2 cellular contexts compared by ENCODE assay signal in genomic region chr3:158735296-158736033, GRCh38.
TF ChIP-seq lines count a peak whose summit lies in the region.

No MANE protein-coding gene starts in this region.

TF ChIP-seq in GM12878, 131 proteins besides CTCF, POLR2A, EP300 and RAD21:
- no peak for TF ChIP-seq EGR1 (IDR thresholded peaks at IDR 0.05; ENCODE audit: borderline replicate concordance in 1 of 2, low read depth in 2 of 2, low read length in 2 of 2)
- TF ChIP-seq, protein P1, sequence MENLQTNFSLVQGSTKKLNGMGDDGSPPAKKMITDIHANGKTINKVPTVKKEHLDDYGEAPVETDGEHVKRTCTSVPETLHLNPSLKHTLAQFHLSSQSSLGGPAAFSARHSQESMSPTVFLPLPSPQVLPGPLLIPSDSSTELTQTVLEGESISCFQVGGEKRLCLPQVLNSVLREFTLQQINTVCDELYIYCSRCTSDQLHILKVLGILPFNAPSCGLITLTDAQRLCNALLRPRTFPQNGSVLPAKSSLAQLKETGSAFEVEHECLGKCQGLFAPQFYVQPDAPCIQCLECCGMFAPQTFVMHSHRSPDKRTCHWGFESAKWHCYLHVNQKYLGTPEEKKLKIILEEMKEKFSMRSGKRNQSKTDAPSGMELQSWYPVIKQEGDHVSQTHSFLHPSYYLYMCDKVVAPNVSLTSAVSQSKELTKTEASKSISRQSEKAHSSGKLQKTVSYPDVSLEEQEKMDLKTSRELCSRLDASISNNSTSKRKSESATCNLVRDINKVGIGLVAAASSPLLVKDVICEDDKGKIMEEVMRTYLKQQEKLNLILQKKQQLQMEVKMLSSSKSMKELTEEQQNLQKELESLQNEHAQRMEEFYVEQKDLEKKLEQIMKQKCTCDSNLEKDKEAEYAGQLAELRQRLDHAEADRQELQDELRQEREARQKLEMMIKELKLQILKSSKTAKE (IDR thresholded peaks at IDR 0.05; ENCODE audit: low read depth, poor library complexity, severe bottlenecking) = no peak
- peak; percentile 31; the same call in 1 of the 2 replicates for TF ChIP-seq YY1 (IDR thresholded peaks at IDR 0.05; ENCODE audit: low read depth, low read length)
- no peak for TF ChIP-seq SRF (IDR thresholded peaks at IDR 0.05; ENCODE audit: low read depth in 2 of 2, low read length in 2 of 2)
- TF ChIP-seq SIX5 (IDR thresholded peaks at IDR 0.05; ENCODE audit: low read depth, low read length, severe bottlenecking) = peak; percentile 37
- TF ChIP-seq, protein P2, sequence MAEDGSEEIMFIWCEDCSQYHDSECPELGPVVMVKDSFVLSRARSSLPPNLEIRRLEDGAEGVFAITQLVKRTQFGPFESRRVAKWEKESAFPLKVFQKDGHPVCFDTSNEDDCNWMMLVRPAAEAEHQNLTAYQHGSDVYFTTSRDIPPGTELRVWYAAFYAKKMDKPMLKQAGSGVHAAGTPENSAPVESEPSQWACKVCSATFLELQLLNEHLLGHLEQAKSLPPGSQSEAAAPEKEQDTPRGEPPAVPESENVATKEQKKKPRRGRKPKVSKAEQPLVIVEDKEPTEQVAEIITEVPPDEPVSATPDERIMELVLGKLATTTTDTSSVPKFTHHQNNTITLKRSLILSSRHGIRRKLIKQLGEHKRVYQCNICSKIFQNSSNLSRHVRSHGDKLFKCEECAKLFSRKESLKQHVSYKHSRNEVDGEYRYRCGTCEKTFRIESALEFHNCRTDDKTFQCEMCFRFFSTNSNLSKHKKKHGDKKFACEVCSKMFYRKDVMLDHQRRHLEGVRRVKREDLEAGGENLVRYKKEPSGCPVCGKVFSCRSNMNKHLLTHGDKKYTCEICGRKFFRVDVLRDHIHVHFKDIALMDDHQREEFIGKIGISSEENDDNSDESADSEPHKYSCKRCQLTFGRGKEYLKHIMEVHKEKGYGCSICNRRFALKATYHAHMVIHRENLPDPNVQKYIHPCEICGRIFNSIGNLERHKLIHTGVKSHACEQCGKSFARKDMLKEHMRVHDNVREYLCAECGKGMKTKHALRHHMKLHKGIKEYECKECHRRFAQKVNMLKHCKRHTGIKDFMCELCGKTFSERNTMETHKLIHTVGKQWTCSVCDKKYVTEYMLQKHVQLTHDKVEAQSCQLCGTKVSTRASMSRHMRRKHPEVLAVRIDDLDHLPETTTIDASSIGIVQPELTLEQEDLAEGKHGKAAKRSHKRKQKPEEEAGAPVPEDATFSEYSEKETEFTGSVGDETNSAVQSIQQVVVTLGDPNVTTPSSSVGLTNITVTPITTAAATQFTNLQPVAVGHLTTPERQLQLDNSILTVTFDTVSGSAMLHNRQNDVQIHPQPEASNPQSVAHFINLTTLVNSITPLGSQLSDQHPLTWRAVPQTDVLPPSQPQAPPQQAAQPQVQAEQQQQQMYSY (CRISPR knock-in tag; IDR thresholded peaks at IDR 0.05) = no peak
- TF ChIP-seq FOXK2 (IDR thresholded peaks at IDR 0.05) = no peak
- TF ChIP-seq NKRF (conservative IDR thresholded peaks at IDR 0.05) = no peak
- no peak for TF ChIP-seq JUNB (IDR thresholded peaks at IDR 0.05)
- no peak for TF ChIP-seq TCF7 (IDR thresholded peaks at IDR 0.05; ENCODE audit: borderline replicate concordance)
- no peak for TF ChIP-seq NR2C2 (IDR thresholded peaks at IDR 0.05; ENCODE audit: borderline replicate concordance, control insufficient read depth, insufficient read length, low read depth)
- TF ChIP-seq, protein P3, sequence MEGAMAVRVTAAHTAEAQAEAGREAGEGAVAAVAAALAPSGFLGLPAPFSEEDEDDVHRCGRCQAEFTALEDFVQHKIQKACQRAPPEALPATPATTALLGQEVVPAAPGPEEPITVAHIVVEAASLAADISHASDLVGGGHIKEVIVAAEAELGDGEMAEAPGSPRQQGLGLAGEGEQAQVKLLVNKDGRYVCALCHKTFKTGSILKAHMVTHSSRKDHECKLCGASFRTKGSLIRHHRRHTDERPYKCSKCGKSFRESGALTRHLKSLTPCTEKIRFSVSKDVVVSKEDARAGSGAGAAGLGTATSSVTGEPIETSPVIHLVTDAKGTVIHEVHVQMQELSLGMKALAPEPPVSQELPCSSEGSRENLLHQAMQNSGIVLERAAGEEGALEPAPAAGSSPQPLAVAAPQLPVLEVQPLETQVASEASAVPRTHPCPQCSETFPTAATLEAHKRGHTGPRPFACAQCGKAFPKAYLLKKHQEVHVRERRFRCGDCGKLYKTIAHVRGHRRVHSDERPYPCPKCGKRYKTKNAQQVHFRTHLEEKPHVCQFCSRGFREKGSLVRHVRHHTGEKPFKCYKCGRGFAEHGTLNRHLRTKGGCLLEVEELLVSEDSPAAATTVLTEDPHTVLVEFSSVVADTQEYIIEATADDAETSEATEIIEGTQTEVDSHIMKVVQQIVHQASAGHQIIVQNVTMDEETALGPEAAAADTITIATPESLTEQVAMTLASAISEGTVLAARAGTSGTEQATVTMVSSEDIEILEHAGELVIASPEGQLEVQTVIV (IDR thresholded peaks at IDR 0.05; ENCODE audit: borderline replicate concordance, partially characterized antibody) = no peak

TF ChIP-seq in K562, 482 proteins besides CTCF, POLR2A, EP300 and RAD21:
- TF ChIP-seq RBBP5 (IDR thresholded peaks at IDR 0.05; ENCODE audit: borderline replicate concordance, insufficient read depth, low read length, poor library complexity, severe bottlenecking) (no peak), ZNF143 (CRISPR knock-in tag; IDR thresholded peaks at IDR 0.05) (peak; percentile 67), MECOM (CRISPR knock-in tag; IDR thresholded peaks at IDR 0.05) (no peak), ZNF586 (CRISPR knock-in tag; conservative IDR thresholded peaks at IDR 0.05) (no peak), MLX (CRISPR knock-in tag; conservative IDR thresholded peaks at IDR 0.05) (no peak), NFIC (IDR thresholded peaks at IDR 0.05) (peak; percentile 20; the same call in 1 of the 2 replicates), YY1 (IDR thresholded peaks at IDR 0.05; ENCODE audit: borderline replicate concordance in 1 of 3, control insufficient read depth in 1 of 3, extremely low read depth in 1 of 3, insufficient read depth in 3 of 3, insufficient read length in 1 of 3, insufficient replicate concordance in 2 of 3, low read depth in 1 of 3, low read length in 2 of 3) (peak in 1 of 3 experiments; percentile 32), KDM1A (IDR thresholded peaks at IDR 0.05) (no peak), ZNF696 (CRISPR knock-in tag; conservative IDR thresholded peaks at IDR 0.05) (no peak), HCFC1 (IDR thresholded peaks at IDR 0.05; ENCODE audit: low read depth, low read length) (peak; percentile 56), CGGBP1 (CRISPR knock-in tag; IDR thresholded peaks at IDR 0.05) (no peak), MCM7 (IDR thresholded peaks at IDR 0.05) (no peak), CBX3 (IDR thresholded peaks at IDR 0.05; ENCODE audit: borderline replicate concordance in 1 of 2, low read length in 2 of 2) (peak in 1 of 2 experiments; percentile 96; a peak in 2 of 3 replicates), TRIM28 (IDR thresholded peaks at IDR 0.05) (peak; percentile 73), MLLT1 (IDR thresholded peaks at IDR 0.05) (no peak), SIX5 (IDR thresholded peaks at IDR 0.05; ENCODE audit: borderline replicate concordance in 1 of 2, insufficient read depth in 1 of 2, low read depth in 1 of 2, low read length in 2 of 2) (peak in 1 of 2 experiments; percentile 6; a peak in 1 of 4 replicates), SPI1 (IDR thresholded peaks at IDR 0.05; ENCODE audit: borderline replicate concordance, low read depth, low read length) (no peak), TAL1 (IDR thresholded peaks at IDR 0.05) (no peak), TAF7 (tag; IDR thresholded peaks at IDR 0.05) (no peak)
- TF ChIP-seq, protein P4, sequence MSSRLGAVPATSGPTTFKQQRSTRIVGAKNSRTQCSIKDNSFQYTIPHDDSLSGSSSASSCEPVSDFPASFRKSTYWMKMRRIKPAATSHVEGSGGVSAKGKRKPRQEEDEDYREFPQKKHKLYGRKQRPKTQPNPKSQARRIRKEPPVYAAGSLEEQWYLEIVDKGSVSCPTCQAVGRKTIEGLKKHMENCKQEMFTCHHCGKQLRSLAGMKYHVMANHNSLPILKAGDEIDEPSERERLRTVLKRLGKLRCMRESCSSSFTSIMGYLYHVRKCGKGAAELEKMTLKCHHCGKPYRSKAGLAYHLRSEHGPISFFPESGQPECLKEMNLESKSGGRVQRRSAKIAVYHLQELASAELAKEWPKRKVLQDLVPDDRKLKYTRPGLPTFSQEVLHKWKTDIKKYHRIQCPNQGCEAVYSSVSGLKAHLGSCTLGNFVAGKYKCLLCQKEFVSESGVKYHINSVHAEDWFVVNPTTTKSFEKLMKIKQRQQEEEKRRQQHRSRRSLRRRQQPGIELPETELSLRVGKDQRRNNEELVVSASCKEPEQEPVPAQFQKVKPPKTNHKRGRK (tag; IDR thresholded peaks at IDR 0.05) = no peak
- TF ChIP-seq, protein P5, sequence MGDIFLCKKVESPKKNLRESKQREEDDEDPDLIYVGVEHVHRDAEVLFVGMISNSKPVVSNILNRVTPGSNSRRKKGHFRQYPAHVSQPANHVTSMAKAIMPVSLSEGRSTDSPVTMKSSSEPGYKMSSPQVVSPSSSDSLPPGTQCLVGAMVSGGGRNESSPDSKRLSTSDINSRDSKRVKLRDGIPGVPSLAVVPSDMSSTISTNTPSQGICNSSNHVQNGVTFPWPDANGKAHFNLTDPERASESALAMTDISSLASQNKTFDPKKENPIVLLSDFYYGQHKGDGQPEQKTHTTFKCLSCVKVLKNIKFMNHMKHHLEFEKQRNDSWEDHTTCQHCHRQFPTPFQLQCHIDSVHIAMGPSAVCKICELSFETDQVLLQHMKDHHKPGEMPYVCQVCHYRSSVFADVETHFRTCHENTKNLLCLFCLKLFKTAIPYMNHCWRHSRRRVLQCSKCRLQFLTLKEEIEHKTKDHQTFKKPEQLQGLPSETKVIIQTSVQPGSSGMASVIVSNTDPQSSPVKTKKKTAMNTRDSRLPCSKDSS (IDR thresholded peaks at IDR 0.05; ENCODE audit: low read depth, partially characterized antibody) = peak; percentile 54
TF ChIP-seq in K562: peak in this region for 8.
